8 cellular contexts compared by ENCODE assay signal in the genomic region with DNA sequence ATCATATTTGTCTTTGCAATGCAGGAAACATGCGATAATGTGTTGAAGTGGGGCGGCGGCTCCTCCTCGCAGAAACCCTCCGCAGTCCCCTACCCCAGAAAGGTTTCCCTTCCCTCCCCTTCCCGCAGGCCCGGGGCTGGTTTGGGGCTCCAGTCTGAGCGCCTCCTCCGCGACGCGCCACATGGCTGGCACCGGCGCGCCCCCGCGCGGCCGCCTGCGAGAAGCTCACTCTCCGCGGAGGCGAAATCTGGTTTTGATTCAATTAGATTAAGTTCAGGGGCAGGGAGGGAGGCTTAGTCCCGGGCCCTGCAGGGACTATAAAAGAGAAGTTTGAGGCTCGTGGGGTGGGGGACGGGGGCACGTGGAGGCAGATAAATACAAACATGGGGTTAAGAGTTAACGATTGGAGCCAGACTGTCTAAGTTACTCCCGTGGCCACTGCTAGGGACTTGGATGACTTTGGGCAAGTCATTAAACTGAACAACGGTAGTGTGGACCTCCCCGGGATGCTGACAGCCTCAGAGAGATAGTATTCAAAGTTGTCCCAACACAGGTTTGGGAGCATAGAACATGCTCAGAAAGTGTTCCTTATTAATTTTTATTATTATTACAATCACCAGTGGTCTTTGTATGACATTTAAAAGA.
DNase-seq lines count a peak whose midpoint lies in the region; ATAC-seq and TF ChIP-seq lines count a peak whose summit lies in the region.

No MANE protein-coding gene starts in this region.

- intact Hi-C loops in CD4-positive, alpha-beta memory T cell (cut with micrococcal nuclease): no loop called here

- TF ChIP-seq CTCF in brain microvascular endothelial cell (IDR thresholded peaks at IDR 0.05; ENCODE audit: low read depth, low read length, missing control alignments): peak; percentile 69

- CTCF ChIA-PET in CD4-positive, alpha-beta memory T cell (lab: Charles Lee; ENCODE audit: partially characterized antibody): interaction anchor here (0.6 to 4.0 kb wide), 5 partner anchors 359 to 783 kb away, joined by 3 to 34 read pairs (median 3); no protein-coding TSS in a partner anchor

- H2AFZ ChIP-seq in Karpas-422 (ENCODE audit: low read length): no peak overlapping the region

- no peaks in the 10 kb centered on the region for H3K79me2 ChIP-seq in Karpas-422 (ENCODE audit: low read length)

- no peak overlapping the region for H3K4me3 ChIP-seq in CD4-positive, alpha-beta memory T cell (ENCODE audit: low read length in 2 of 2)
- no peak overlapping the region for H3K4me3 ChIP-seq in Karpas-422 (ENCODE audit: low read length)
- H3K4me3 ChIP-seq in brain microvascular endothelial cell (ENCODE audit: low read depth, low read length): no peak overlapping the region

- H3K27me3 Mint-ChIP-seq in CD4-positive, alpha-beta memory T cell: peaks cover 24 to 25% of the 10 kb centered on the region in 2 donors
- H3K27me3 Mint-ChIP-seq in immature natural killer cell (ENCODE audit: low read depth in 3 of 3): peaks cover 1 to 17% (median 8%) of the 10 kb centered on the region in 3 donors

- POLR2A ChIA-PET in CD4-positive, alpha-beta memory T cell (lab: Charles Lee; ENCODE audit: partially characterized antibody): interaction anchor here (1.4 kb wide), 1 partner anchor 374 kb away, joined by 4 read pairs; no protein-coding TSS in a partner anchor

- no peaks in the 10 kb centered on the region for H4K20me1 ChIP-seq in Karpas-422 (ENCODE audit: insufficient read depth, low read depth, low read length)

- peaks cover 2 to 19% (median 10%) of the 10 kb centered on the region in 4 donors for H3K4me1 Mint-ChIP-seq in CD4-positive, alpha-beta memory T cell
- no peaks in the 10 kb centered on the region for H3K4me1 Mint-ChIP-seq in immature natural killer cell

- no peak overlapping the region for H3K27ac Mint-ChIP-seq in CD4-positive, alpha-beta memory T cell
- H3K27ac Mint-ChIP-seq in immature natural killer cell: no peak overlapping the region

- no peak overlapping the region for H3K4me3 Mint-ChIP-seq in CD4-positive, alpha-beta memory T cell
- H3K4me3 Mint-ChIP-seq in immature natural killer cell: no peak overlapping the region

- in situ Hi-C loops in brain microvascular endothelial cell (cut with HindIII; ENCODE audit: low pct_ligation_motif_present, low sequenced_read_pairs): no loop called here

- H3K36me3 ChIP-seq in CD4-positive, alpha-beta memory T cell (ENCODE audit: insufficient read depth, low read length): no peaks in the 10 kb centered on the region
- no peaks in the 10 kb centered on the region for H3K36me3 ChIP-seq in Karpas-422 (ENCODE audit: insufficient read depth, low read length)
- no peaks in the 10 kb centered on the region for H3K36me3 ChIP-seq in brain microvascular endothelial cell (replicated peaks)

- DNase-seq in CD4-positive, alpha-beta memory T cell: peak in 4 of 5 donors; percentile 33 to 45 (median 36)
- DNase-seq in Karpas-422: peak; percentile 84
- DNase-seq in T1000 (lab: John Stamatoyannopoulos, UW): peak; percentile 42
- DNase-seq in brain microvascular endothelial cell: peak; percentile 49
- DNase-seq in immature natural killer cell: peak; percentile 8 to 10 (median 10)
- peak; percentile 21 to 31 (median 30) for DNase-seq in stimulated activated CD4-positive, alpha-beta T cell treated with anti-CD3 and anti-CD28 coated beads, Interleukin-12 subunit alpha, Interleukin-12 subunit beta, amount 100 ng/mL, for 48 hours (ENCODE audit: low read depth in 2 of 3, low spot score in 1 of 3)

- no peaks in the 10 kb centered on the region for H3K9me2 ChIP-seq in Karpas-422 (replicated peaks; ENCODE audit: insufficient read depth, low read length)

- peaks cover 0 to 3% (median 0%) of the 10 kb centered on the region in 8 donors for H3K9me3 Mint-ChIP-seq in CD4-positive, alpha-beta memory T cell
- no peaks in the 10 kb centered on the region for H3K9me3 Mint-ChIP-seq in immature natural killer cell

- no peak overlapping the region for H3K27ac ChIP-seq in CD4-positive, alpha-beta memory T cell (ENCODE audit: low read depth, low read length)
- H3K27ac ChIP-seq in Karpas-422 (ENCODE audit: low read length): no peak overlapping the region
- no peak overlapping the region for H3K27ac ChIP-seq in brain microvascular endothelial cell

- ATAC-seq in GM19351 (IDR thresholded peaks at IDR 0.05; ENCODE audit: unreplicated experiment) (peak; percentile 91), HG02938 (IDR thresholded peaks at IDR 0.05; ENCODE audit: unreplicated experiment) (no peak)

- H3K9me3 ChIP-seq in CD4-positive, alpha-beta memory T cell (ENCODE audit: control insufficient read depth in 1 of 2, low read length in 2 of 2): no peaks in the 10 kb centered on the region
- H3K9me3 ChIP-seq in Karpas-422 (ENCODE audit: low read length): no peaks in the 10 kb centered on the region

- H3K4me1 ChIP-seq in CD4-positive, alpha-beta memory T cell (ENCODE audit: insufficient read depth, low read length): peaks cover 5% of the 10 kb centered on the region
- no peaks in the 10 kb centered on the region for H3K4me1 ChIP-seq in Karpas-422 (ENCODE audit: low read length)

- H3K36me3 Mint-ChIP-seq in CD4-positive, alpha-beta memory T cell: no peaks in the 10 kb centered on the region
- H3K36me3 Mint-ChIP-seq in immature natural killer cell: no peaks in the 10 kb centered on the region

- peaks cover 9% of the 10 kb centered on the region for H3K27me3 ChIP-seq in CD4-positive, alpha-beta memory T cell (ENCODE audit: insufficient read depth, low read length)
- H3K27me3 ChIP-seq in Karpas-422 (ENCODE audit: low read length) (no peaks in the 10 kb centered on the region), brain microvascular endothelial cell (replicated peaks) (no peaks in the 10 kb centered on the region)

- no peak overlapping the region for H3K9ac ChIP-seq in Karpas-422 (ENCODE audit: low read length)

- H3K4me2 ChIP-seq in Karpas-422 (ENCODE audit: low read depth, low read length, poor library complexity, severe bottlenecking): no peak overlapping the region

Comparison
In these comparisons a context has a peak if more than half of its experiments do, and no peak if none do; other contexts are left out.
1. DNase-seq: peak in every context shown above with its lines; median percentile 84 in Karpas-422; 49 in brain microvascular endothelial cell; 42 in T1000; 36 in CD4-positive, alpha-beta memory T cell; 30 in stimulated activated CD4-positive, alpha-beta T cell treated with anti-CD3 and anti-CD28 coated beads, Interleukin-12 subunit alpha, Interleukin-12 subunit beta, amount 100 ng/mL, for 48 hours; 10 in immature natural killer cell.